18 cellular contexts compared by ENCODE assay signal in the genomic region with DNA sequence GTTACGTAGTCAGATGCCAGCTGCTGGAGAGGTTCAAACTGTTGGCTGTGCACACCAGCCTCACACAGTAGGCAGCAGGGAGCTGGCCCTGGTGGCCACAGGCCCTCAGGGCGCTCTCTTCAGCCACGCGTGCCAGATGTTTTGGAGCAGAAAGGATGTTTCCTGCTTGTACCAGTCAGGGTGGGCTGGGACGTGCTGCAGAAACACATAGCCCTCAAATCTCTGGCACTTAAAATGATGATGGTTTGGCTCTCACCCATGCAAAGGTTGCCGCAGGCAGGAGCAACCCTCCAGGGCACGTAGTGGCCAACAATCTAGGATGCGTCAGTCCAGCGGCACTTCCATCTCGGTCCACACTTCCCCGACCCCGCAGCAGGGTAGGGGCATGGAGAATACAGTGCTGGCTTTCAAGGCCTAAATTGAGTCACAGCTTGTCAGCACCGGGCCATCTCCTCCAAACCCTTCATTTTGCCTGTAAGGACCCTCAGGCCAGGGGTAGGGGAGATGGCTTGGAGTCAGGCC. TPM values are rescaled to one million over a fixed set of nuclear protein-coding genes. Genes with fewer than 3 reads are reported as not detected.
DNase-seq lines count a peak whose midpoint lies in the region; ATAC-seq, FAIRE-seq and TF ChIP-seq lines count a peak whose summit lies in the region.
"Had no signal": no experiment of that assay in that cellular context is flagged by ENCODE, and none has a peak within 500 bp of the region (broad histone marks: within the 10 kb centered on the region; RNA-seq: fewer than 3 reads in every experiment).

No MANE protein-coding gene starts in this region.

- H3K4me2 ChIP-seq in HepG2 (ENCODE audit: low read depth, low read length) = no peak overlapping the region
- no peak overlapping the region for H3K4me2 ChIP-seq in neural progenitor cell

- POLR2A ChIA-PET in HepG2 (lab: Yijun Ruan, JAX) = no interaction called here

- TF ChIP-seq POLR2A in HepG2 (IDR thresholded peaks at IDR 0.05; ENCODE audit: insufficient read depth in 1 of 2, low read depth in 2 of 2, low read length in 2 of 2) (no peak), right lobe of liver (IDR thresholded peaks at IDR 0.05) (no peak)

- H3K9ac ChIP-seq in HepG2 (ENCODE audit: insufficient read depth, low read depth, low read length) (no peak overlapping the region), endodermal cell (ENCODE audit: extremely low read depth, low read length, poor library complexity, severe bottlenecking) (no peak overlapping the region), neural progenitor cell (no peak overlapping the region)

- CTCF ChIA-PET in HepG2 (lab: Yijun Ruan, JAX; ENCODE audit: low intra/inter-chr PET ratio, low total read pairs) = no interaction called here

- DNase-seq in HepG2 (ENCODE audit: low spot score) (no peak), right lobe of liver (no peak), endodermal cell (no peak), neural progenitor cell (ENCODE audit: low spot score) (no peak), DMS153 (lab: John Stamatoyannopoulos, UW) (no peak), DMS 273 (lab: John Stamatoyannopoulos, UW; ENCODE audit: unreplicated experiment) (no peak), NCI-H2081 treated with DMSO at 0.1 percent for 48 hours (lab: John Stamatoyannopoulos, UW) (no peak), nucleus accumbens (lab: John Stamatoyannopoulos, UW) (no peak)
- DNase-seq: Caco-2; CD8-positive, alpha-beta memory T cell had no signal

- no TSS peak for BruUV-seq in HepG2 (replicated peaks; lab: Mats Ljungman, UMichigan)

- intact Hi-C loops in HepG2 (cut with micrococcal nuclease; ENCODE audit: unreplicated experiment) (no loop called here), right lobe of liver (cut with DNase I) (no loop called here)

- H3K9me3 ChIP-seq in HepG2 (ENCODE audit: low read length) = no peaks in the 10 kb centered on the region
- no peaks in the 10 kb centered on the region for H3K9me3 ChIP-seq in right lobe of liver
- H3K9me3 ChIP-seq in endodermal cell (ENCODE audit: control insufficient read depth, low read length) = no peaks in the 10 kb centered on the region
- no peaks in the 10 kb centered on the region for H3K9me3 ChIP-seq in neural progenitor cell (ENCODE audit: low read depth)
- H3K9me3 ChIP-seq: Caco-2 had no signal

- H4K20me1 ChIP-seq in HepG2 (ENCODE audit: insufficient read depth, low read length) (no peaks in the 10 kb centered on the region), neural progenitor cell (ENCODE audit: low read depth) (no peaks in the 10 kb centered on the region)

- no peaks in the 10 kb centered on the region for H3K79me2 ChIP-seq in HepG2 (ENCODE audit: insufficient read depth, low read length)
- H3K79me2 ChIP-seq in neural progenitor cell (ENCODE audit: low read depth) = no peaks in the 10 kb centered on the region

- H3K4me3 ChIP-seq in HepG2 (replicated peaks in 1 of 3; ENCODE audit: insufficient read depth in 1 of 3, low read depth in 2 of 3, low read length in 3 of 3) (no peak overlapping the region), right lobe of liver (no peak overlapping the region), endodermal cell (ENCODE audit: low read length) (no peak overlapping the region), neural progenitor cell (no peak overlapping the region)

- 45% methylated on average over 5 of the region's 13 CpGs for WGBS in HepG2 (ENCODE audit: low lambda C conversion rate)
- WGBS in right lobe of liver (ENCODE audit: insufficient coverage, low coverage, low lambda C conversion rate, missing lambda C conversion rate) = 91% methylated on average over 6 of the region's 13 CpGs
- WGBS in endodermal cell (ENCODE audit: insufficient coverage in 1 of 2, insufficient read length in 1 of 2), 2 experiments = 89 to 93% methylated on average over 10 to 13 of the region's 13 CpGs

- no peak overlapping the region for H3K27ac Mint-ChIP-seq in endodermal cell
- H3K27ac Mint-ChIP-seq in neural progenitor cell = peak overlapping the region; percentile 100
- H3K27ac Mint-ChIP-seq: CD14-positive monocyte; CD8-positive, alpha-beta memory T cell had no signal

- FAIRE-seq in HepG2 (lab: Jason Lieb, UNC) = no peak
- FAIRE-seq: H54 had no signal

- no peak for TF ChIP-seq EP300 in HepG2 (IDR thresholded peaks at IDR 0.05; ENCODE audit: low read depth in 2 of 2, low read length in 2 of 2)
- no peak for TF ChIP-seq EP300 in HepG2 (CRISPR knock-in tag; IDR thresholded peaks at IDR 0.05; ENCODE audit: borderline replicate concordance)

- in situ Hi-C loops in HepG2 (cut with HindIII; ENCODE audit: extremely low pct_ligation_motif_present, low pct_unique_long_range_greater_than_20kb) = no loop called here

- H3K27me3 Mint-ChIP-seq in endodermal cell (ENCODE audit: insufficient read depth) (no peaks in the 10 kb centered on the region), neural progenitor cell (ENCODE audit: insufficient read depth, low read depth) (peaks cover 10% of the 10 kb centered on the region)
- H3K27me3 Mint-ChIP-seq: CD8-positive, alpha-beta memory T cell had no signal

- H3K4me1 ChIP-seq in HepG2 (ENCODE audit: insufficient read depth, low read length) (peaks cover 32% of the 10 kb centered on the region), right lobe of liver (no peaks in the 10 kb centered on the region), endodermal cell (ENCODE audit: control insufficient read depth, insufficient read depth, low read length) (no peaks in the 10 kb centered on the region), neural progenitor cell (peaks cover 22% of the 10 kb centered on the region)
- H3K4me1 ChIP-seq: Caco-2 had no signal

- ATAC-seq in HepG2 (no peak), right lobe of liver (no peak)
- ATAC-seq: HCT116 had no signal

- no peaks in the 10 kb centered on the region for H3K36me3 Mint-ChIP-seq in endodermal cell (ENCODE audit: low read depth)
- H3K36me3 Mint-ChIP-seq in neural progenitor cell = peaks cover 16% of the 10 kb centered on the region
- H3K36me3 Mint-ChIP-seq: CD14-positive monocyte, IgD-negative memory B cell had no signal

- H2AFZ ChIP-seq in HepG2 (ENCODE audit: low read length) = no peak overlapping the region
- no peak overlapping the region for H2AFZ ChIP-seq in neural progenitor cell (replicated peaks)

- H3K27ac ChIP-seq in HepG2 (ENCODE audit: extremely low read length, insufficient read depth, low read length) (no peak overlapping the region), right lobe of liver (no peak overlapping the region), endodermal cell (ENCODE audit: low read depth, low read length) (peak overlapping the region; percentile 99), neural progenitor cell (no peak overlapping the region)
- H3K27ac ChIP-seq: 22Rv1 had no signal

- H3F3A ChIP-seq in neural progenitor cell (ENCODE audit: low read depth) = peaks cover 9% of the 10 kb centered on the region

- no peaks in the 10 kb centered on the region for H3K9me3 Mint-ChIP-seq in endodermal cell
- peaks cover 4% of the 10 kb centered on the region for H3K9me3 Mint-ChIP-seq in neural progenitor cell
- H3K9me3 Mint-ChIP-seq: CD8-positive, alpha-beta memory T cell; IgD-negative memory B cell had no signal

- TF ChIP-seq RAD21 in HepG2 (CRISPR knock-in tag; IDR thresholded peaks at IDR 0.05) = no peak

- H3K27me3 ChIP-seq in HepG2 (ENCODE audit: control insufficient read depth in 1 of 2, insufficient read depth in 2 of 2, low read length in 2 of 2) (peaks cover 3 to 16% of the 10 kb centered on the region in 2 experiments; a peak in 3 of 5 replicates), right lobe of liver (no peaks in the 10 kb centered on the region), endodermal cell (ENCODE audit: control insufficient read depth, insufficient read depth, low read length, poor library complexity, severe bottlenecking) (no peaks in the 10 kb centered on the region), neural progenitor cell (no peaks in the 10 kb centered on the region)

- TF ChIP-seq CTCF in HepG2 (CRISPR knock-in tag; IDR thresholded peaks at IDR 0.05) (no peak), right lobe of liver (IDR thresholded peaks at IDR 0.05) (no peak), endodermal cell (conservative IDR thresholded peaks at IDR 0.05) (peak; percentile 17), neural progenitor cell (IDR thresholded peaks at IDR 0.05) (no peak)

- no peaks in the 10 kb centered on the region for H3K4me1 Mint-ChIP-seq in endodermal cell
- H3K4me1 Mint-ChIP-seq in neural progenitor cell = peaks cover 71% of the 10 kb centered on the region
- H3K4me1 Mint-ChIP-seq: CD14-positive monocyte; CD8-positive, alpha-beta memory T cell had no signal

- H3K36me3 ChIP-seq in HepG2 (replicated peaks in 1 of 2; ENCODE audit: control insufficient read depth in 1 of 2, insufficient read depth in 2 of 2, low read length in 2 of 2) = no peaks in the 10 kb centered on the region
- no peaks in the 10 kb centered on the region for H3K36me3 ChIP-seq in right lobe of liver
- no peaks in the 10 kb centered on the region for H3K36me3 ChIP-seq in endodermal cell (ENCODE audit: control insufficient read depth, insufficient read depth, low read length)
- no peaks in the 10 kb centered on the region for H3K36me3 ChIP-seq in neural progenitor cell

- H3K4me3 Mint-ChIP-seq in endodermal cell (no peak overlapping the region), neural progenitor cell (peak overlapping the region; percentile 88)
- H3K4me3 Mint-ChIP-seq: CD14-positive monocyte had no signal

RNA-seq across cellular contexts. Expression of a gene that starts 1.7 kb away (rescaled TPM):
- total RNA-seq in HepG2 (2016; rRNA removed; fragmentation: Illumina TruSeq; extraction: Trizol) = 1.1 and 1.5 TPM in 2 replicates
- 0.18 and 0.51 TPM in 2 replicates for total RNA-seq in HepG2 (2016; cell fraction: cytosol; rRNA removed; fragmentation: Illumina TruSeq; extraction: Trizol; ENCODE audit: low read depth)
- total RNA-seq in HepG2 (2016; cell fraction: insoluble cytoplasmic fraction; rRNA removed; fragmentation: Illumina TruSeq; extraction: Trizol) = 0.95 and 1.2 TPM in 2 replicates
- total RNA-seq in HepG2 (2016; cell fraction: membrane; rRNA removed; fragmentation: Illumina TruSeq; extraction: Trizol) = 1.1 and 1.4 TPM in 2 replicates
- total RNA-seq in HepG2 (2016; cell fraction: nucleus; rRNA removed; fragmentation: Illumina TruSeq; extraction: Trizol) = 0.38 and 1.1 TPM in 2 replicates
- polyA plus RNA-seq in HepG2 (2011; rRNA removed) = 0.80 and 1.1 TPM in 2 replicates
- polyA plus RNA-seq in HepG2 (2011; cell fraction: cytosol; rRNA removed) = 0.47 and 0.89 TPM in 2 replicates
- polyA plus RNA-seq in HepG2 (2011; cell fraction: nucleus; rRNA removed) = 0.45 and 0.61 TPM in 2 replicates
- 0.69 and 0.97 TPM in 2 replicates for polyA plus RNA-seq in HepG2 (2012)
- 0.54 and 0.60 TPM in 2 replicates for polyA plus RNA-seq in HepG2 (2016; cell fraction: cytosol; fragmentation: Illumina TruSeq; extraction: Trizol; ENCODE audit: low read depth)
- polyA plus RNA-seq in HepG2 (2016; cell fraction: insoluble cytoplasmic fraction; fragmentation: Illumina TruSeq; extraction: Trizol; ENCODE audit: low read depth) = 1.4 and 1.8 TPM in 2 replicates
- 0.57 and 0.84 TPM in 2 replicates for polyA plus RNA-seq in HepG2 (2016; cell fraction: membrane; fragmentation: Illumina TruSeq; extraction: Trizol; ENCODE audit: low read depth)
- 1.6 and 2.1 TPM in 2 replicates for polyA plus RNA-seq in HepG2 (2016; cell fraction: nucleus; fragmentation: Illumina TruSeq; extraction: Trizol; ENCODE audit: insufficient read depth, low read depth)
- 1.6 TPM in 1 of 2 replicates, not detected in the other for polyA minus RNA-seq in HepG2 (2011; rRNA and poly(A)+ RNA removed; ENCODE audit: low replicate concordance)
- polyA minus RNA-seq in HepG2 (2011; cell fraction: cytosol; rRNA and poly(A)+ RNA removed) = not detected in 2 replicates
- not detected in 2 replicates for polyA minus RNA-seq in HepG2 (2011; cell fraction: nucleus; rRNA and poly(A)+ RNA removed)
- not detected for total RNA-seq in right lobe of liver
- total RNA-seq in endodermal cell = not detected
- 13.0 TPM for polyA plus RNA-seq in endodermal cell (2013, experiment 1 of 2)
- polyA plus RNA-seq in endodermal cell (2013, experiment 2 of 2) = 11.0 TPM
- not detected in 2 replicates for total RNA-seq in neural progenitor cell (ENCODE audit: low replicate concordance)
- total RNA-seq: A673; Caco-2; CD8-positive, alpha-beta memory T cell; Daoy had no signal
- polyA plus RNA-seq: BJ; CD14-positive monocyte; CD8-positive, alpha-beta memory T cell; IgD-negative memory B cell had no signal

RNA-seq across cellular contexts. Expression of a gene that starts 50.9 kb away (rescaled TPM):
- total RNA-seq in HepG2 (2016; rRNA removed; fragmentation: Illumina TruSeq; extraction: Trizol) = 0.46 and 0.82 TPM in 2 replicates
- 0.26 and 0.40 TPM in 2 replicates for total RNA-seq in HepG2 (2016; cell fraction: cytosol; rRNA removed; fragmentation: Illumina TruSeq; extraction: Trizol; ENCODE audit: low read depth)
- total RNA-seq in HepG2 (2016; cell fraction: insoluble cytoplasmic fraction; rRNA removed; fragmentation: Illumina TruSeq; extraction: Trizol) = 0.62 and 0.93 TPM in 2 replicates
- total RNA-seq in HepG2 (2016; cell fraction: membrane; rRNA removed; fragmentation: Illumina TruSeq; extraction: Trizol) = 0.37 and 0.83 TPM in 2 replicates
- total RNA-seq in HepG2 (2016; cell fraction: nucleus; rRNA removed; fragmentation: Illumina TruSeq; extraction: Trizol) = 1.1 and 1.3 TPM in 2 replicates
- 4.1 and 4.5 TPM in 2 replicates for polyA plus RNA-seq in HepG2 (2011; rRNA removed)
- polyA plus RNA-seq in HepG2 (2011; cell fraction: cytosol; rRNA removed) = 4.5 and 6.1 TPM in 2 replicates
- 9.6 and 13.9 TPM in 2 replicates for polyA plus RNA-seq in HepG2 (2011; cell fraction: nucleus; rRNA removed)
- polyA plus RNA-seq in HepG2 (2012) = 0.48 and 0.80 TPM in 2 replicates
- 0.21 and 0.37 TPM in 2 replicates for polyA plus RNA-seq in HepG2 (2016; cell fraction: cytosol; fragmentation: Illumina TruSeq; extraction: Trizol; ENCODE audit: low read depth)
- polyA plus RNA-seq in HepG2 (2016; cell fraction: insoluble cytoplasmic fraction; fragmentation: Illumina TruSeq; extraction: Trizol; ENCODE audit: low read depth) = 0.58 and 0.71 TPM in 2 replicates
- polyA plus RNA-seq in HepG2 (2016; cell fraction: membrane; fragmentation: Illumina TruSeq; extraction: Trizol; ENCODE audit: low read depth) = 0.35 and 0.43 TPM in 2 replicates
- 1.0 and 1.6 TPM in 2 replicates for polyA plus RNA-seq in HepG2 (2016; cell fraction: nucleus; fragmentation: Illumina TruSeq; extraction: Trizol; ENCODE audit: insufficient read depth, low read depth)
- polyA minus RNA-seq in HepG2 (2011; rRNA and poly(A)+ RNA removed; ENCODE audit: low replicate concordance) = 14.4 TPM in 1 of 2 replicates, not detected in the other
- 3.1 and 3.4 TPM in 2 replicates for polyA minus RNA-seq in HepG2 (2011; cell fraction: cytosol; rRNA and poly(A)+ RNA removed)
- 3.7 and 6.6 TPM in 2 replicates for polyA minus RNA-seq in HepG2 (2011; cell fraction: nucleus; rRNA and poly(A)+ RNA removed)
- under 1 TPM; 0.20 to 0.59 (median 0.28) TPM for total RNA-seq in right lobe of liver
- under 1 TPM in 1 of 2 donors, not detected in 1; 0.11 TPM for total RNA-seq in endodermal cell
- 0.75 TPM for polyA plus RNA-seq in endodermal cell (2013, experiment 1 of 2)
- 0.58 TPM for polyA plus RNA-seq in endodermal cell (2013, experiment 2 of 2)
- total RNA-seq in neural progenitor cell (ENCODE audit: low replicate concordance) = 0.62 TPM in 1 of 2 replicates, not detected in the other
- total RNA-seq: A673, Caco-2 had no signal
